ENCODE assay signal across 8 cellular contexts in the genomic region with DNA sequence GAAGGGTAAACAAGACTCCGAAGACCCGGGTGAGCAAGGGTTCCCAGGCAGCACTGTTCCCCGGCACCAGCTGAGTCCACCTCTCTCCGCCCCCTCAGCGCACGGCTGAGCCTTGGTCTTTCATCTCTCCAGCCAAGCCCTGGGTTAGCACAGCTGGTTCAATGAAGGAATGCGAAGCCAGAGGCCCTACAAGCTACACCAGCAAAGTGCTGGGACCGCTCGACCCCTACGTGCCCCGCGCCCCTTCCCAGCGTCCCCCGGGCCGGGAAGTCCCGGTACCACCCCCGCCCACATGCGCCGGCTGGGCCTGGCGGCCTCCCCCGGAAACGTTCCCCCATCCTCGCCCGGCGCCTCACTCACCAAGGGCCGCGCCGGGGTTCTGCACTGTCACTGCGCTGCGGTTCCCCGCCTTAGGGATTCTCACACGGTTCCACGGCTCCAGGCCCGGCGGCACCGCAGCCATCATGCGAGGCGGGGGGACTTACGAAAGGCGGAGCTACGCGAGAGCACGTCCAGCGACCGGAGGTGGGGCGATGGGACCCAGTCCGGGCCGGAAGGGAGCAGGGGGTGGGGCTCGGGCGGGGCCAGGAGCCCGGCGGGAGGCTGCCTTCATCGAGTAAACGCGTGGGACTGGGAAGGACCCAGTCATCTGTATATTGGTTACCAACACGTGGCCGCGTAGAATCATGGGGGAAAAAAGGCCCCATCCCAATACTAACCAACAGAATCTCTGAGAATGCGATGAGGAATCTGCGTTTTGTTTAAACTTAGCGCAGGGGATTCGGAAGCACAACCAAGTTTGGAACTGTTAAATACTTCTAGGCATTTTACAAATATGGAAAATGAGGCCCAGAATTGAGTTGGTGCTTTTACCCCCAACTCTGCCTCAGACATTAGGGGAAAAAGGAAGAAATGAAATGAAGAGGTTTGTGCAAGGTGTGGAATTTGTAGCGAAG. TPM values are rescaled to one million over a fixed set of nuclear protein-coding genes. Genes with fewer than 3 reads are reported as not detected.
A peak's percentile ranks its signal among the peaks of the same experiment; 100 is the strongest.
DNase-seq lines count a peak whose midpoint lies in the region; ATAC-seq and TF ChIP-seq lines count a peak whose summit lies in the region.

No MANE protein-coding gene starts in this region.

- peaks cover 40% of the 10 kb centered on the region for H3K4me1 ChIP-seq in suprapubic skin

- H3K27ac ChIP-seq in suprapubic skin = peak overlapping the region; percentile 95

- DNase-seq in GM06990 (ENCODE audit: extremely low read depth, insufficient read length) (peak; percentile 94), NB4 (ENCODE audit: low read depth) (peak; percentile 95), SK-N-DZ (ENCODE audit: low spot score) (peak; percentile 93), glomerular endothelial cell (ENCODE audit: extremely low read depth, low read depth, low spot score) (peak; percentile 27), nucleus accumbens (lab: John Stamatoyannopoulos, UW) (peak; percentile 11 to 98 (median 92)), suprapubic skin (ENCODE audit: low spot score in 2 of 2) (peak; percentile 93 to 94)

- H3K4me3 ChIP-seq in GM06990 (replicated peaks; ENCODE audit: low read depth, low read length) = peak overlapping the region; percentile 80
- peak overlapping the region; percentile 98 for H3K4me3 ChIP-seq in NB4 (ENCODE audit: low read depth, low read length)
- H3K4me3 ChIP-seq in suprapubic skin = peak overlapping the region; percentile 92

- TF ChIP-seq EP300 in suprapubic skin (IDR thresholded peaks at IDR 0.05) = no peak

- peak; percentile 64 for TF ChIP-seq POLR2A in NB4 (IDR thresholded peaks at IDR 0.05; ENCODE audit: extremely low read depth, insufficient read length)
- no peak for TF ChIP-seq POLR2A in suprapubic skin (IDR thresholded peaks at IDR 0.05)

- ATAC-seq in HG02571 (IDR thresholded peaks at IDR 0.05; ENCODE audit: unreplicated experiment) = peak; percentile 93

- peaks cover 69% of the 10 kb centered on the region for H3K4me1 Mint-ChIP-seq in activated naive CD4-positive, alpha-beta T cell treated with anti-CD3 and anti-CD28 coated beads, Interleukin-2, amount 50 U/mL, for 24 hours

- TF ChIP-seq CTCF in GM06990 (IDR thresholded peaks at IDR 0.05; ENCODE audit: insufficient read depth, low read length, poor library complexity, severe bottlenecking) (no peak), NB4 (IDR thresholded peaks at IDR 0.05; ENCODE audit: low read depth, low read length) (no peak), suprapubic skin (IDR thresholded peaks at IDR 0.05) (no peak)

- peaks cover 1% of the 10 kb centered on the region; the same call in 1 of the 2 replicates for H3K36me3 ChIP-seq in GM06990 (ENCODE audit: control insufficient read depth, insufficient read depth, low read length)
- peaks cover 8% of the 10 kb centered on the region for H3K36me3 ChIP-seq in suprapubic skin

- no peaks in the 10 kb centered on the region for H3K9me3 ChIP-seq in suprapubic skin

- 6% methylated on average over 36 of the region's 63 CpGs for WGBS in suprapubic skin

- peak overlapping the region; percentile 99 for H3K27ac Mint-ChIP-seq in activated naive CD4-positive, alpha-beta T cell treated with anti-CD3 and anti-CD28 coated beads, Interleukin-2, amount 50 U/mL, for 24 hours

- H3K4me3 Mint-ChIP-seq in activated naive CD4-positive, alpha-beta T cell treated with anti-CD3 and anti-CD28 coated beads, Interleukin-2, amount 50 U/mL, for 24 hours = peak overlapping the region; percentile 95

- H3K27me3 Mint-ChIP-seq in activated naive CD4-positive, alpha-beta T cell treated with anti-CD3 and anti-CD28 coated beads, Interleukin-2, amount 50 U/mL, for 24 hours = no peaks in the 10 kb centered on the region

- H3K27me3 ChIP-seq in GM06990 (replicated peaks; ENCODE audit: control insufficient read depth, insufficient read depth, low read length) = no peaks in the 10 kb centered on the region
- H3K27me3 ChIP-seq in suprapubic skin = no peaks in the 10 kb centered on the region

- H3K36me3 Mint-ChIP-seq in activated naive CD4-positive, alpha-beta T cell treated with anti-CD3 and anti-CD28 coated beads, Interleukin-2, amount 50 U/mL, for 24 hours = peaks cover 17% of the 10 kb centered on the region

- H3K9me3 Mint-ChIP-seq in activated naive CD4-positive, alpha-beta T cell treated with anti-CD3 and anti-CD28 coated beads, Interleukin-2, amount 50 U/mL, for 24 hours = no peaks in the 10 kb centered on the region

RNA-seq across cellular contexts. Expression of gene GTPBP8, which starts 28.7 kb away (rescaled TPM):
- polyA plus RNA-seq in SK-N-DZ (2014; cell fraction: cytosol; rRNA removed) = 24.9 and 26.7 TPM in 2 replicates
- 13.2 and 14.9 TPM in 2 replicates for polyA plus RNA-seq in SK-N-DZ (2014; cell fraction: nucleus; rRNA removed)
- total RNA-seq in glomerular endothelial cell (14.4 and 15.3 TPM in 2 replicates), suprapubic skin (10 to 100 TPM; 25.2 to 31.7 (median 29.2) TPM)

RNA-seq across cellular contexts. Expression of gene CD200R1, which starts 44.6 kb away (rescaled TPM):
- polyA plus RNA-seq in SK-N-DZ (2014; cell fraction: cytosol; rRNA removed) = not detected in 2 replicates
- 0.12 and 0.30 TPM in 2 replicates for polyA plus RNA-seq in SK-N-DZ (2014; cell fraction: nucleus; rRNA removed)
- total RNA-seq in glomerular endothelial cell (not detected in 2 replicates), suprapubic skin (1 to 10 TPM in 2 of 4 donors, under 1 TPM in 2; 0.76 to 1.4 (median 1.1) TPM)

Comparison
In these comparisons a context has a peak if more than half of its experiments do, and no peak if none do; other contexts are left out.
1. Peak in every context shown above with its lines: DNase-seq, ATAC-seq, H3K4me3 ChIP-seq and H3K27ac ChIP-seq.
2. DNase-seq: peak in every context shown above with its lines; median percentile 95 in NB4; 94 in GM06990; 94 in suprapubic skin; 93 in SK-N-DZ; 92 in nucleus accumbens; 27 in glomerular endothelial cell.